In genomic region chr2:85889648-85890281, GRCh38 we compare ENCODE assay signal across 8 cellular contexts. TPM values are rescaled to one million over a fixed set of nuclear protein-coding genes. Genes with fewer than 3 reads are reported as not detected.
DNase-seq lines count a peak whose midpoint lies in the region; ATAC-seq and TF ChIP-seq lines count a peak whose summit lies in the region.

No MANE protein-coding gene starts in this region.

- no TSS peak for BruUV-seq in Caco-2 (replicated peaks; lab: Mats Ljungman, UMichigan)

- H3K27me3 Mint-ChIP-seq in Caco-2 (ENCODE audit: insufficient read depth, unreplicated experiment): peaks cover 5% of the 10 kb centered on the region

- H3K27ac Mint-ChIP-seq in Caco-2 (ENCODE audit: unreplicated experiment): peak overlapping the region; percentile 46

- TF ChIP-seq POLR2A in Peyer's patch (IDR thresholded peaks at IDR 0.05): no peak

- no peak for DNase-seq in Caco-2
- peak in 1 of 3 donors; percentile 53 for DNase-seq in Peyer's patch
- no peak for DNase-seq in fibroblast of mammary gland (ENCODE audit: low read depth)
- DNase-seq in osteoblast (ENCODE audit: insufficient read length, low spot score, missing footprints): no peak
- DNase-seq in superior temporal gyrus (ENCODE audit: extremely low spot score): no peak
- DNase-seq in DMS153 (lab: John Stamatoyannopoulos, UW): no peak

- H3K9me3 ChIP-seq in Caco-2 (no peaks in the 10 kb centered on the region), Peyer's patch (no peaks in the 10 kb centered on the region), osteoblast (ENCODE audit: low read depth, low read length) (no peaks in the 10 kb centered on the region)

- H3K27me3 ChIP-seq in Caco-2 (replicated peaks; ENCODE audit: control insufficient read depth, insufficient read depth, low read length) (no peaks in the 10 kb centered on the region), Peyer's patch (no peaks in the 10 kb centered on the region), osteoblast (ENCODE audit: insufficient read depth, low read length) (no peaks in the 10 kb centered on the region)

- peaks cover 1% of the 10 kb centered on the region for H3K9me3 Mint-ChIP-seq in Caco-2 (ENCODE audit: unreplicated experiment)

- H3K4me1 Mint-ChIP-seq in Caco-2 (ENCODE audit: low read depth, unreplicated experiment): peaks cover 21% of the 10 kb centered on the region

- ATAC-seq in GM19328 (IDR thresholded peaks at IDR 0.05; ENCODE audit: unreplicated experiment) (no peak), HG03175 (IDR thresholded peaks at IDR 0.05; ENCODE audit: unreplicated experiment) (no peak)

- peak overlapping the region; percentile 95 for H2AFZ ChIP-seq in osteoblast (ENCODE audit: low read length)

- CTCF ChIA-PET in Caco-2 (lab: Charles Lee): interaction anchor here (0.6 to 4.2 kb wide), 8 partner anchors 21 to 133 kb away, joined by 3 to 31 read pairs (median 4); no protein-coding TSS in a partner anchor

- peak overlapping the region; percentile 89 for H3K4me3 Mint-ChIP-seq in Caco-2 (ENCODE audit: unreplicated experiment)

- POLR2A ChIA-PET in Caco-2 (lab: Charles Lee): no interaction called here

- no peaks in the 10 kb centered on the region for H3K36me3 Mint-ChIP-seq in Caco-2 (ENCODE audit: insufficient read depth, unreplicated experiment)

- peak overlapping the region; percentile 60 for H3K4me3 ChIP-seq in Caco-2 (ENCODE audit: low read depth, low read length)
- peak overlapping the region; percentile 70 to 88 (median 82) for H3K4me3 ChIP-seq in Peyer's patch
- H3K4me3 ChIP-seq in fibroblast of mammary gland (ENCODE audit: control insufficient read depth, low read depth, low read length): peak overlapping the region; percentile 69
- H3K4me3 ChIP-seq in osteoblast (ENCODE audit: insufficient read depth, low read length): peak overlapping the region; percentile 88

- H3K79me2 ChIP-seq in osteoblast (ENCODE audit: insufficient read depth, low read length): peaks cover 14% of the 10 kb centered on the region

- peak overlapping the region; percentile 81 to 94 (median 86) for H3K27ac ChIP-seq in Peyer's patch
- H3K27ac ChIP-seq in osteoblast (ENCODE audit: low read depth, low read length): peak overlapping the region; percentile 77

- TF ChIP-seq CTCF in Caco-2 (IDR thresholded peaks at IDR 0.05; ENCODE audit: insufficient read depth in 1 of 2, low read depth in 1 of 2, low read length in 1 of 2, severe bottlenecking in 1 of 2, unreplicated experiment in 1 of 2): no peak
- TF ChIP-seq CTCF in Peyer's patch (IDR thresholded peaks at IDR 0.05): no peak
- TF ChIP-seq CTCF in fibroblast of mammary gland (conservative IDR thresholded peaks at IDR 0.05; ENCODE audit: control insufficient read depth, insufficient read depth, low read depth, low read length): no peak
- no peak for TF ChIP-seq CTCF in osteoblast (IDR thresholded peaks at IDR 0.05; ENCODE audit: extremely low read depth, low read depth, low read length)

- H4K20me1 ChIP-seq in osteoblast (ENCODE audit: insufficient read depth, low read length): no peaks in the 10 kb centered on the region

- H3K36me3 ChIP-seq in Caco-2 (ENCODE audit: control insufficient read depth, insufficient read depth, low read length) (no peaks in the 10 kb centered on the region), Peyer's patch (no peaks in the 10 kb centered on the region), osteoblast (ENCODE audit: insufficient read depth, low read length) (no peaks in the 10 kb centered on the region)

- intact Hi-C loops in Caco-2 (cut with micrococcal nuclease; ENCODE audit: unreplicated experiment): loop anchor here (1.0 to 10.0 kb wide), 5 partner anchors 32 to 185 kb away; no protein-coding TSS in a partner anchor

- H3K4me1 ChIP-seq in Caco-2 (no peaks in the 10 kb centered on the region), Peyer's patch (peaks cover 0 to 31% (median 10%) of the 10 kb centered on the region in 4 donors), osteoblast (ENCODE audit: insufficient read depth, low read length) (peaks cover 53% of the 10 kb centered on the region)

- peak overlapping the region; percentile 99 for H3K4me2 ChIP-seq in osteoblast (ENCODE audit: insufficient read depth, low read length)

RNA-seq across cellular contexts. Expression of gene ST3GAL5, which starts 1.0 kb away (rescaled TPM):
- total RNA-seq in Caco-2 (2022): 3.4 and 4.1 TPM in 2 replicates
- 10 to 100 TPM; 10.8 to 23.9 (median 16.5) TPM for total RNA-seq in Peyer's patch
- 17.4 and 17.7 TPM in 2 replicates for total RNA-seq in osteoblast
